Comparison of ENCODE assay signal across 11 cellular contexts in genomic region chr9:15249042-15249818, GRCh38. TPM values are rescaled to one million over a fixed set of nuclear protein-coding genes. Genes with fewer than 3 reads are reported as not detected.
A peak's percentile ranks its signal among the peaks of the same experiment; 100 is the strongest.
DNase-seq lines count a peak whose midpoint lies in the region; ATAC-seq and TF ChIP-seq lines count a peak whose summit lies in the region.
"Had no signal": no experiment of that assay in that cellular context is flagged by ENCODE, and none has a peak within 500 bp of the region (broad histone marks: within the 10 kb centered on the region; RNA-seq: fewer than 3 reads in every experiment).

No MANE protein-coding gene starts in this region.

- H3K4me3 ChIP-seq in HFF-Myc (replicated peaks; ENCODE audit: low read depth, low read length): no peak overlapping the region
- peak overlapping the region; percentile 31 for H3K4me3 ChIP-seq in thoracic aorta

- no peaks in the 10 kb centered on the region for H3K36me3 ChIP-seq in thoracic aorta

- H3K27ac ChIP-seq in thoracic aorta: peak overlapping the region; percentile 65 to 80

- TF ChIP-seq CTCF in HFF-Myc (IDR thresholded peaks at IDR 0.05; ENCODE audit: low read depth, low read length, missing control alignments): no peak
- TF ChIP-seq CTCF in thoracic aorta (IDR thresholded peaks at IDR 0.05): no peak

- ATAC-seq in thoracic aorta (ENCODE audit: insufficient number of reproducible peaks, low FRiP score, low read depth) (peak; percentile 52), GM19395 (IDR thresholded peaks at IDR 0.05; ENCODE audit: unreplicated experiment) (no peak)

- H3K4me1 ChIP-seq in thoracic aorta (ENCODE audit: control insufficient read depth in 1 of 2, low read depth in 2 of 2): peaks cover 20 to 65% of the 10 kb centered on the region in 2 donors

- no peaks in the 10 kb centered on the region for H3K9me3 ChIP-seq in thoracic aorta

- DNase-seq in HFF-Myc (ENCODE audit: extremely low read depth, low read depth) (peak; percentile 38), astrocyte of the hippocampus (ENCODE audit: low read depth, low spot score) (peak; percentile 31), iPS DF 4.7 (ENCODE audit: extremely low read depth, low spot score) (peak; percentile 7), thoracic aorta (ENCODE audit: low spot score) (no peak), NCI-H1048 (lab: John Stamatoyannopoulos, UW) (no peak)
- no peak for DNase-seq in stimulated activated naive CD4-positive, alpha-beta T cell (lab: John Stamatoyannopoulos, UW)
- DNase-seq: activated CD8-positive, alpha-beta memory T cell treated with anti-CD3 and anti-CD28 coated beads, Interleukin-2, amount 50 U/mL, for 48 hours; islet precursor cell; Karpas-422; right cardiac atrium had no signal

- no peaks in the 10 kb centered on the region for H3K27me3 ChIP-seq in thoracic aorta (replicated peaks; ENCODE audit: insufficient read depth)

RNA-seq across cellular contexts. Expression of gene TTC39B, which starts 57.8 kb away (rescaled TPM):
- total RNA-seq in thoracic aorta: 10 to 100 TPM; 24.2 to 46.7 TPM

Comparison
In these comparisons a context has a peak if more than half of its experiments do, and no peak if none do; other contexts are left out.
1. DNase-seq: peak in HFF-Myc (single experiment), astrocyte of the hippocampus (single experiment) and iPS DF 4.7 (single experiment); none in thoracic aorta (single experiment), NCI-H1048 (single experiment) and stimulated activated naive CD4-positive, alpha-beta T cell (0 of 6).